19 cellular contexts compared by ENCODE assay signal in genomic region chr22:27387561-27387960, GRCh38.
"Had no signal": no experiment of that assay in that cellular context is flagged by ENCODE, and none has a peak within 500 bp of the region (broad histone marks: within the 10 kb centered on the region; RNA-seq: fewer than 3 reads in every experiment).

No MANE protein-coding gene starts in this region.

- DNase-seq: activated CD4-positive, alpha-beta memory T cell treated with anti-CD3 and anti-CD28 coated beads for 36 hours; activated CD4-positive, alpha-beta T cell treated with anti-CD3 and anti-CD28 coated beads for 4 hours; activated CD4-positive, CD25-positive, alpha-beta regulatory T cell; activated effector memory CD4-positive, alpha-beta T cell treated with Interleukin-2 at 50 U/mL for 16 hours; activated naive CD4-positive, alpha-beta T cell treated with anti-CD3 and anti-CD28 coated beads for 36 hours; activated naive CD8-positive, alpha-beta T cell treated with anti-CD3 and anti-CD28 coated beads, Interleukin-2, amount 10 ng/mL, durations not matched to agents 7 days and 5 days; activated T-cell treated with anti-CD3 and anti-CD28 coated beads, Interleukin-2, amount 50 U/mL, for 48 hours; amniotic stem cell; dermis blood vessel endothelial cell; effector memory CD4-positive, alpha-beta T cell; foreskin melanocyte; naive B cell; ovary; stimulated activated CD4-positive, alpha-beta T cell treated with anti-CD3 and anti-CD28 coated beads, Interleukin-12 subunit alpha, Interleukin-12 subunit beta, amount 100 ng/mL, for 4 hours; stimulated activated CD4-positive, alpha-beta T cell treated with anti-CD3 and anti-CD28 coated beads, Interleukin-4, amount 100 ng/mL, for 4 hours; stimulated activated naive CD8-positive, alpha-beta T cell treated with anti-CD3 and anti-CD28 coated beads, Interleukin-15, Interleukin-2, amounts not matched to agents 100 U/mL and 50 U/mL, for 24 hours; SW 1271; T-helper 17 cell had no signal

- H3K4me3 Mint-ChIP-seq: activated CD4-positive, alpha-beta memory T cell treated with anti-CD3 and anti-CD28 coated beads for 36 hours; activated naive CD4-positive, alpha-beta T cell treated with anti-CD3 and anti-CD28 coated beads for 36 hours; activated naive CD8-positive, alpha-beta T cell treated with anti-CD3 and anti-CD28 coated beads, Interleukin-2, amount 10 ng/mL, durations not matched to agents 7 days and 5 days; T-helper 17 cell had no signal

- H3K9me3 ChIP-seq: ovary, prostate gland had no signal

- H3K27ac ChIP-seq: ovary, prostate gland had no signal

- H3K27me3 ChIP-seq: ovary had no signal

- H3K4me1 ChIP-seq: prostate gland had no signal

- H3K27ac Mint-ChIP-seq: activated CD4-positive, alpha-beta memory T cell treated with anti-CD3 and anti-CD28 coated beads for 36 hours; activated naive CD4-positive, alpha-beta T cell treated with anti-CD3 and anti-CD28 coated beads for 36 hours; activated naive CD8-positive, alpha-beta T cell treated with anti-CD3 and anti-CD28 coated beads, Interleukin-2, amount 10 ng/mL, durations not matched to agents 7 days and 5 days; naive B cell; T-helper 17 cell had no signal

- H3K36me3 Mint-ChIP-seq: activated CD4-positive, alpha-beta memory T cell treated with anti-CD3 and anti-CD28 coated beads for 36 hours; activated naive CD8-positive, alpha-beta T cell treated with anti-CD3 and anti-CD28 coated beads, Interleukin-2, amount 10 ng/mL, durations not matched to agents 7 days and 5 days; naive B cell had no signal

- H3K4me3 ChIP-seq: ovary, prostate gland had no signal

- H3K4me1 Mint-ChIP-seq: T-helper 17 cell had no signal

- H3K36me3 ChIP-seq: ovary, prostate gland had no signal

- H3K9me3 Mint-ChIP-seq: activated CD4-positive, alpha-beta memory T cell treated with anti-CD3 and anti-CD28 coated beads for 36 hours; activated naive CD4-positive, alpha-beta T cell treated with anti-CD3 and anti-CD28 coated beads for 36 hours; activated naive CD8-positive, alpha-beta T cell treated with anti-CD3 and anti-CD28 coated beads, Interleukin-2, amount 10 ng/mL, durations not matched to agents 7 days and 5 days had no signal
